8 cellular contexts compared by ENCODE assay signal in genomic region chr11:111996669-111997068, GRCh38. TPM values are rescaled to one million over a fixed set of nuclear protein-coding genes. Genes with fewer than 3 reads are reported as not detected.
DNase-seq lines count a peak whose midpoint lies in the region; FAIRE-seq and TF ChIP-seq lines count a peak whose summit lies in the region.
"Not testable (repeated sequence)": the region's sequence is repeated elsewhere in the genome, so short reads cannot be mapped to it uniquely, and the experiment has no call there.

No MANE protein-coding gene starts in this region.

- H3K9me3 ChIP-seq in A673 (ENCODE audit: low read depth, low read length, poor library complexity, severe bottlenecking); OCI-LY3 (ENCODE audit: insufficient read depth, low read length); ascending aorta; endothelial cell of umbilical vein (replicated peaks; ENCODE audit: control insufficient read depth, insufficient read depth, low read length); ovary: not testable (repeated sequence)

- CTCF ChIA-PET in A673 (lab: Charles Lee) = interaction anchor here (0.6 to 0.9 kb wide), 2 partner anchors 61 to 83 kb away, joined by 3 to 5 read pairs; no protein-coding TSS in a partner anchor
- CTCF ChIA-PET in endothelial cell of umbilical vein (lab: Charles Lee) = interaction anchor here (0.5 to 3.7 kb wide), 9 partner anchors 15 to 283 kb away, joined by 3 to 18 read pairs (median 3); partner anchors contain the start of genes BCO2 and DIXDC1

- H3K4me1 ChIP-seq in A673 (ENCODE audit: insufficient read depth, low read length, poor library complexity, severe bottlenecking) (peaks cover 32% of the 10 kb centered on the region), OCI-LY3 (ENCODE audit: low read length) (peaks cover 20% of the 10 kb centered on the region)
- H3K4me1 ChIP-seq in ascending aorta; endothelial cell of umbilical vein (ENCODE audit: control insufficient read depth, extremely low read depth, insufficient read depth, low read length); ovary (ENCODE audit: insufficient read depth): not testable (repeated sequence)

- not testable (repeated sequence) for H3K4me3 ChIP-seq in A673 (ENCODE audit: low read depth, low read length, poor library complexity, severe bottlenecking); OCI-LY3 (ENCODE audit: low read length); ascending aorta; endothelial cell of umbilical vein (replicated peaks in 1 of 3; ENCODE audit: insufficient read depth in 1 of 3, low read depth in 1 of 3, low read length in 3 of 3); ovary

- not testable (repeated sequence) for H3K27ac ChIP-seq in A673 (ENCODE audit: low read depth, low read length, poor library complexity, severe bottlenecking); OCI-LY3 (ENCODE audit: low read length); ascending aorta; endothelial cell of umbilical vein (ENCODE audit: insufficient read depth, low read depth, low read length); ovary

- H4K20me1 ChIP-seq in OCI-LY3 (ENCODE audit: insufficient read depth, low read length); endothelial cell of umbilical vein (replicated peaks; ENCODE audit: control insufficient read depth, extremely low read depth, insufficient read depth, low read length): not testable (repeated sequence)

- TF ChIP-seq EP300 in ovary (IDR thresholded peaks at IDR 0.05) = not testable (repeated sequence)

- POLR2A ChIA-PET in A673 (lab: Charles Lee; ENCODE audit: low non-redundant PET); endothelial cell of umbilical vein (lab: Charles Lee): not testable (repeated sequence)

- 45 to 53% (median 46%) methylated on average over 5 of the region's 5 CpGs for WGBS in ovary, 3 donors

- peak overlapping the region; percentile 63 for H3K4me2 ChIP-seq in OCI-LY3 (ENCODE audit: low read length)
- not testable (repeated sequence) for H3K4me2 ChIP-seq in endothelial cell of umbilical vein (ENCODE audit: insufficient read depth, low read length)

- H2AFZ ChIP-seq in OCI-LY3 (ENCODE audit: low read depth, low read length); endothelial cell of umbilical vein (ENCODE audit: low read depth, low read length): not testable (repeated sequence)

- TF ChIP-seq CTCF in A673 (conservative IDR thresholded peaks at IDR 0.05; ENCODE audit: low read depth, low read length) = peak; percentile 66
- TF ChIP-seq CTCF in OCI-LY3 (IDR thresholded peaks at IDR 0.05; ENCODE audit: low read depth, low read length) = peak; percentile 42
- TF ChIP-seq CTCF in ascending aorta (IDR thresholded peaks at IDR 0.05) = peak in 2 of 3 experiments; percentile 18 to 42
- peak; percentile 3 to 17 for TF ChIP-seq CTCF in endothelial cell of umbilical vein (IDR thresholded peaks at IDR 0.05; ENCODE audit: extremely low read depth in 1 of 2, insufficient read depth in 1 of 2, low read depth in 1 of 2, low read length in 2 of 2)
- TF ChIP-seq CTCF in ovary (IDR thresholded peaks at IDR 0.05) = peak in 2 of 3 donors; percentile 13 to 52

- H3K79me2 ChIP-seq in OCI-LY3 (ENCODE audit: low read length); endothelial cell of umbilical vein (ENCODE audit: control insufficient read depth, insufficient read depth, low read length): not testable (repeated sequence)

- intact Hi-C loops in A673 (cut with micrococcal nuclease; ENCODE audit: unreplicated experiment) = loop anchor here (5.0 kb wide), 1 partner anchor 64 kb away; no protein-coding TSS in a partner anchor
- intact Hi-C loops in ascending aorta (cut with DNase I) = loop anchor here (5.0 kb wide), 1 partner anchor 119 kb away; the partner anchor contains the start of genes CFAP68 and FDXACB1
- intact Hi-C loops in endothelial cell of umbilical vein (cut with micrococcal nuclease) = loop anchor here (1.0 kb wide), 2 partner anchors 65 to 117 kb away; partner anchors contain the start of genes CFAP68 and FDXACB1
- intact Hi-C loops in ovary (cut with DNase I) = not testable (repeated sequence)

- FAIRE-seq in endothelial cell of umbilical vein (lab: Jason Lieb, UNC) = not testable (repeated sequence)

- peak; percentile 78 for DNase-seq in A673 (ENCODE audit: low spot score)
- DNase-seq in ELR (ENCODE audit: low read depth) = peak; percentile 62
- peak; percentile 45 to 63 for DNase-seq in Kasumi-1 (lab: John Stamatoyannopoulos, UW)
- DNase-seq in ascending aorta (ENCODE audit: low spot score in 2 of 2); endothelial cell of umbilical vein (ENCODE audit: low read depth, low spot score); ovary: not testable (repeated sequence)
- DNase-seq in hepatic stellate cell (ENCODE audit: low spot score) = peak; percentile 31

- peak overlapping the region; percentile 51 for H3K9ac ChIP-seq in OCI-LY3 (ENCODE audit: low read length)
- not testable (repeated sequence) for H3K9ac ChIP-seq in endothelial cell of umbilical vein (replicated peaks; ENCODE audit: extremely low read depth, insufficient read depth, low read length)

- peaks cover 22% of the 10 kb centered on the region for H3K36me3 ChIP-seq in A673 (ENCODE audit: insufficient read depth, low read length, poor library complexity, severe bottlenecking)
- H3K36me3 ChIP-seq in OCI-LY3 (replicated peaks; ENCODE audit: low read depth, low read length) = peaks cover 17% of the 10 kb centered on the region
- peaks cover 87 to 99% of the 10 kb centered on the region in 2 donors for H3K36me3 ChIP-seq in ascending aorta
- peaks cover 18 to 22% of the 10 kb centered on the region in 2 experiments for H3K36me3 ChIP-seq in endothelial cell of umbilical vein (ENCODE audit: control insufficient read depth in 2 of 2, extremely low read depth in 1 of 2, insufficient read depth in 2 of 2, low read length in 2 of 2)
- not testable (repeated sequence) for H3K36me3 ChIP-seq in ovary

- not testable (repeated sequence) for TF ChIP-seq POLR2A in endothelial cell of umbilical vein (IDR thresholded peaks at IDR 0.05; ENCODE audit: low read depth, low read length); ovary (IDR thresholded peaks at IDR 0.05)

- not testable (repeated sequence) for BruUV-seq in A673 (replicated peaks; lab: Mats Ljungman, UMichigan); endothelial cell of umbilical vein (replicated peaks; lab: Mats Ljungman, UMichigan)

- dilution Hi-C loops in endothelial cell of umbilical vein (cut with MboI; ENCODE audit: extremely low pct_ligation_motif_present, low sequenced_read_pairs) = not testable (repeated sequence)

- H3K27me3 ChIP-seq in A673 (replicated peaks; ENCODE audit: insufficient read depth, low read depth, low read length, poor library complexity); OCI-LY3 (ENCODE audit: low read depth, low read length); ascending aorta; endothelial cell of umbilical vein (ENCODE audit: control insufficient read depth in 2 of 2, insufficient read depth in 2 of 2, low read length in 2 of 2); ovary: not testable (repeated sequence)

- not testable (repeated sequence) for H3K9me1 ChIP-seq in endothelial cell of umbilical vein (replicated peaks; ENCODE audit: control insufficient read depth, extremely low read depth, insufficient read depth, low read length)

RNA-seq across cellular contexts. Expression of gene DLAT, which starts 28.5 kb away (rescaled TPM):
- total RNA-seq in A673 (2021) (90.8 and 94.1 TPM in 2 replicates), ascending aorta (21.3 TPM), endothelial cell of umbilical vein (40.1 and 41.3 TPM in 2 replicates), ovary (10 to 100 TPM; 10.8 to 26.4 (median 19.9) TPM)
- polyA plus RNA-seq in endothelial cell of umbilical vein (10.5 and 13.3 TPM in 2 replicates), ovary (10 to 100 TPM; 11.1 to 27.8 TPM)
- polyA plus RNA-seq in endothelial cell of umbilical vein (2011; cell fraction: cytosol; rRNA removed) = 18.3 and 22.7 TPM in 2 replicates
- polyA plus RNA-seq in endothelial cell of umbilical vein (2011; cell fraction: nucleus; rRNA removed) = 14.8 and 16.6 TPM in 2 replicates
- polyA plus RNA-seq in endothelial cell of umbilical vein (2012) = 24.6 and 38.2 TPM in 2 replicates
- 20.8 and 22.5 TPM in 2 replicates for polyA minus RNA-seq in endothelial cell of umbilical vein
- 43.5 TPM for polyA minus RNA-seq in endothelial cell of umbilical vein (2011; cell fraction: cytosol; rRNA and poly(A)+ RNA removed)
- polyA minus RNA-seq in endothelial cell of umbilical vein (2011; cell fraction: nucleus; rRNA and poly(A)+ RNA removed) = 11.1 and 12.8 TPM in 2 replicates

RNA-seq across cellular contexts. Expression of gene DIXDC1, which starts 59.5 kb away (rescaled TPM):
- 22.4 and 24.6 TPM in 2 replicates for total RNA-seq in A673 (2021)
- 48.9 TPM for total RNA-seq in ascending aorta
- 18.6 and 20.0 TPM in 2 replicates for total RNA-seq in endothelial cell of umbilical vein
- 6.4 and 8.0 TPM in 2 replicates for polyA plus RNA-seq in endothelial cell of umbilical vein
- 11.6 and 12.0 TPM in 2 replicates for polyA plus RNA-seq in endothelial cell of umbilical vein (2011; cell fraction: cytosol; rRNA removed)
- 16.6 and 17.8 TPM in 2 replicates for polyA plus RNA-seq in endothelial cell of umbilical vein (2011; cell fraction: nucleus; rRNA removed)
- 29.2 and 41.9 TPM in 2 replicates for polyA plus RNA-seq in endothelial cell of umbilical vein (2012)
- polyA minus RNA-seq in endothelial cell of umbilical vein = 20.9 and 32.4 TPM in 2 replicates
- 4.8 TPM for polyA minus RNA-seq in endothelial cell of umbilical vein (2011; cell fraction: cytosol; rRNA and poly(A)+ RNA removed)
- polyA minus RNA-seq in endothelial cell of umbilical vein (2011; cell fraction: nucleus; rRNA and poly(A)+ RNA removed) = 18.1 and 21.2 TPM in 2 replicates
- total RNA-seq in ovary = 10 to 100 TPM; 17.0 to 25.4 (median 23.7) TPM
- 10 to 100 TPM; 10.3 to 37.9 TPM for polyA plus RNA-seq in ovary

Comparison
In these comparisons a context has a peak if more than half of its experiments do, and no peak if none do; other contexts are left out.
1. CTCF ChIP-seq: peak in every context shown above with its lines; median percentile 66 in A673; 42 in OCI-LY3; 32 in ovary; 30 in ascending aorta; 10 in endothelial cell of umbilical vein.